22 cellular contexts compared by ENCODE assay signal in the genomic region with DNA sequence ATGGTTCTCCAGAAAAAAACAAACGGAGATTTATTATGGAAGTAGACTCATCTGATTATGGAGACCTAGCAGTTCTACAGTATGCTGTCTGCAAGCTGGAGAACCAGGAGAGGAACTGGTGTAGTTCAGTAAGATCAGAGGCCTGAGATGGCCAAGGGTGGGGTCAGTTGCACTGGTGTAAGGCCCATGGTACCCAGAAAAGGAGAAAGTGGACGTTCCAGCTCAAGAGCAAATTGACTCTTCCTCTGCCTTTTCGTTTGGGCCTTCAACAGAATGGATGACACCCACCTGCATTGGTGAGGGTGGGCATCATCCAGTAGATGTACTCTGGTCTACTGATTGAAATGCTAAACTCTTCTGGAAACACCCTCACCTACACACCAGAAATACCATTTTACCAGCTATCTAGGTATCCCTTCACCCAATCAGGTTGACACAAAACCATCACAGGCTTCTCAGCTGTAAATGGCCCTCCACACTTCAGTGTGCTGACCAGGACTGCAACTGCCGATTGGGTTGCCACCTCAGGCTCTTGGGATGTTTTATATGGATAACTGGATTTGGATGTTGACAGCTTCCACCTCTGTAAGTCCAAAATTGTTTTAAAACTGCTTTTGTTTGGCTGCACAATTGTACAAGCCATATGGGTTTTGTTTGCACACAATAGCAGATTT. TPM values are rescaled to one million over a fixed set of nuclear protein-coding genes. Genes with fewer than 3 reads are reported as not detected.
DNase-seq lines count a peak whose midpoint lies in the region; ATAC-seq, FAIRE-seq and TF ChIP-seq lines count a peak whose summit lies in the region.
"Had no signal": no experiment of that assay in that cellular context is flagged by ENCODE, and none has a peak within 500 bp of the region (broad histone marks: within the 10 kb centered on the region; RNA-seq: fewer than 3 reads in every experiment).

No MANE protein-coding gene starts in this region.

- no peaks in the 10 kb centered on the region for H3K79me2 ChIP-seq in HepG2 (ENCODE audit: insufficient read depth, low read length)

- H4K20me1 ChIP-seq in HepG2 (ENCODE audit: insufficient read depth, low read length) = 0 out of 2 replicates have a peak, but pooled peaks cover under 1% of the 10 kb centered on the region

- H3K36me3 ChIP-seq in HepG2 (replicated peaks in 1 of 2; ENCODE audit: control insufficient read depth in 1 of 2, insufficient read depth in 2 of 2, low read length in 2 of 2) (peaks cover 21 to 51% of the 10 kb centered on the region in 2 experiments), pancreas (peaks cover 0 to 24% (median 18%) of the 10 kb centered on the region in 3 donors)

- in situ Hi-C loops in HepG2 (cut with HindIII; ENCODE audit: extremely low pct_ligation_motif_present, low pct_unique_long_range_greater_than_20kb) = no loop called here

- no peaks in the 10 kb centered on the region for H3K9me3 Mint-ChIP-seq in activated B cell treated with CpG ODN at 0.5 μM for 24 hours
- H3K9me3 Mint-ChIP-seq: CD14-positive monocyte had no signal

- H3K9me3 ChIP-seq in HepG2 (ENCODE audit: low read length) (no peaks in the 10 kb centered on the region), pancreas (no peaks in the 10 kb centered on the region)

- H3K27ac Mint-ChIP-seq in activated B cell treated with CpG ODN at 0.5 μM for 24 hours = peak overlapping the region; percentile 31

- H3K27me3 ChIP-seq in HepG2 (ENCODE audit: control insufficient read depth in 1 of 2, insufficient read depth in 2 of 2, low read length in 2 of 2) (no peaks in the 10 kb centered on the region), pancreas (no peaks in the 10 kb centered on the region)

- TF ChIP-seq RAD21 in HepG2 (CRISPR knock-in tag; IDR thresholded peaks at IDR 0.05) = no peak

- peaks cover 55% of the 10 kb centered on the region for H3K36me3 Mint-ChIP-seq in activated B cell treated with CpG ODN at 0.5 μM for 24 hours (ENCODE audit: low read depth)

- peaks cover 18% of the 10 kb centered on the region for H3K4me1 ChIP-seq in HepG2 (ENCODE audit: insufficient read depth, low read length)
- peaks cover 0 to 10% (median 0%) of the 10 kb centered on the region in 3 donors for H3K4me1 ChIP-seq in pancreas

- POLR2A ChIA-PET in activated B cell treated with CpG ODN at 0.5 μM for 24 hours (lab: Charles Lee) = no interaction called here
- POLR2A ChIA-PET in HepG2 (lab: Yijun Ruan, JAX) = no interaction called here

- DNase-seq in GM12891 (ENCODE audit: insufficient read length, low spot score) (no peak), activated B cell treated with CpG ODN at 0.5 μM for 24 hours (no peak), HepG2 (ENCODE audit: low spot score) (no peak), islet precursor cell (no peak), HCEC 1CT (no peak), pancreas (no peak)
- DNase-seq: AML-193, DMS79 treated with DMSO at 0.1 percent for 48 hours, GM23248, NCI-H1417 treated with DMSO at 0.1 percent for 48 hours, NCI-H187 treated with DMSO at 0.1 percent for 48 hours, NCI-H226, NCI-H524, PC-3, RPMI8226, SHP77 treated with DMSO at 0.1 percent for 48 hours had no signal

- CTCF ChIA-PET in activated B cell treated with CpG ODN at 0.5 μM for 24 hours (lab: Charles Lee) = interaction anchor here (0.9 to 11.6 kb wide), 2 partner anchors 95 kb away, joined by 5 to 205 read pairs; no protein-coding TSS in a partner anchor
- CTCF ChIA-PET in HepG2 (lab: Yijun Ruan, JAX; ENCODE audit: low intra/inter-chr PET ratio, low total read pairs) = no interaction called here

- WGBS in HepG2 (ENCODE audit: low lambda C conversion rate) = 96% methylated on average over 4 of the region's 4 CpGs
- 92 to 94% methylated on average over 4 of the region's 4 CpGs for WGBS in pancreas, 2 donors

- no peak overlapping the region for H3K9ac ChIP-seq in HepG2 (ENCODE audit: insufficient read depth, low read depth, low read length)
- H3K9ac ChIP-seq: GM23248, KMS-11 had no signal

- intact Hi-C loops in activated B cell treated with CpG ODN at 0.5 μM for 24 hours (cut with micrococcal nuclease) (no loop called here), HepG2 (cut with micrococcal nuclease; ENCODE audit: unreplicated experiment) (no loop called here), pancreas (cut with DNase I) (no loop called here)

- FAIRE-seq in GM12891 (lab: Jason Lieb, UNC) (no peak), HepG2 (lab: Jason Lieb, UNC) (no peak), pancreas (lab: Jason Lieb, UNC) (no peak)
- FAIRE-seq: GM19239 had no signal

- no peaks in the 10 kb centered on the region for H3K27me3 Mint-ChIP-seq in activated B cell treated with CpG ODN at 0.5 μM for 24 hours

- TF ChIP-seq EP300 in HepG2 (IDR thresholded peaks at IDR 0.05; ENCODE audit: low read depth in 2 of 2, low read length in 2 of 2) (no peak), HepG2 (CRISPR knock-in tag; IDR thresholded peaks at IDR 0.05; ENCODE audit: borderline replicate concordance) (no peak)

- H2AFZ ChIP-seq in HepG2 (ENCODE audit: low read length) = no peak overlapping the region
- H2AFZ ChIP-seq: GM23248 had no signal

- no TSS peak for BruUV-seq in HepG2 (replicated peaks; lab: Mats Ljungman, UMichigan)

- TF ChIP-seq POLR2A in GM12891 (IDR thresholded peaks at IDR 0.05; ENCODE audit: low read depth, low read length) (no peak), HepG2 (IDR thresholded peaks at IDR 0.05; ENCODE audit: insufficient read depth in 1 of 2, low read depth in 2 of 2, low read length in 2 of 2) (0 out of 4 replicates have a peak, but pooled peaks of 1 of the 2 experiments have one; percentile 15)

- H3K4me3 ChIP-seq in HepG2 (replicated peaks in 1 of 3; ENCODE audit: insufficient read depth in 1 of 3, low read depth in 2 of 3, low read length in 3 of 3) (no peak overlapping the region), pancreas (no peak overlapping the region)
- H3K4me3 ChIP-seq: GM23248 had no signal

- no peak for TF ChIP-seq CTCF in C4-2B (conservative IDR thresholded peaks at IDR 0.05)
- no peak for TF ChIP-seq CTCF in activated B cell treated with CpG ODN at 0.5 μM for 24 hours (IDR thresholded peaks at IDR 0.05)
- no peak for TF ChIP-seq CTCF in HepG2 (CRISPR knock-in tag; IDR thresholded peaks at IDR 0.05)
- no peak for TF ChIP-seq CTCF in pancreas (IDR thresholded peaks at IDR 0.05)

- no peak overlapping the region for H3K4me3 Mint-ChIP-seq in activated B cell treated with CpG ODN at 0.5 μM for 24 hours
- H3K4me3 Mint-ChIP-seq: CD14-positive monocyte had no signal

- no peak overlapping the region for H3K4me2 ChIP-seq in HepG2 (ENCODE audit: low read depth, low read length)
- H3K4me2 ChIP-seq: KMS-11 had no signal

- H3K27ac ChIP-seq in C4-2B (peak overlapping the region; percentile 5; the same call in 1 of the 2 replicates), HepG2 (ENCODE audit: extremely low read length, insufficient read depth, low read length) (no peak overlapping the region), pancreas (no peak overlapping the region)
- H3K27ac ChIP-seq: GM23248, KMS-11 had no signal

- ATAC-seq in activated B cell treated with CpG ODN at 0.5 μM for 24 hours (ENCODE audit: low read depth) (no peak), HepG2 (no peak), HG03432 (IDR thresholded peaks at IDR 0.05; ENCODE audit: unreplicated experiment) (no peak), pancreas (no peak)
- ATAC-seq: PC-3, SK-N-SH treated with all-trans-retinoic acid at 6 μM for 48 hours had no signal

- no peaks in the 10 kb centered on the region for H3K4me1 Mint-ChIP-seq in activated B cell treated with CpG ODN at 0.5 μM for 24 hours
- H3K4me1 Mint-ChIP-seq: CD14-positive monocyte had no signal

TF ChIP-seq in GM12891, 5 proteins besides CTCF, POLR2A, EP300 and RAD21:
- TF ChIP-seq POU2F2 (IDR thresholded peaks at IDR 0.05; ENCODE audit: low read depth, low read length) (no peak), POLR2AphosphoS5 (IDR thresholded peaks at IDR 0.05; ENCODE audit: low read depth, low read length) (peak; percentile 67)

TF ChIP-seq in HepG2, 621 proteins besides CTCF, POLR2A, EP300 and RAD21:
- TF ChIP-seq SSRP1 (CRISPR knock-in tag; IDR thresholded peaks at IDR 0.05) (0 out of 2 replicates have a peak, but pooled peaks have one; percentile 60), ZNF17 (CRISPR knock-in tag; IDR thresholded peaks at IDR 0.05) (no peak), RBM22 (optimal IDR thresholded peaks at IDR 0.05; ENCODE audit: low read length) (peak; percentile 92)

RNA-seq across cellular contexts. Expression of a gene that starts 51.2 kb away (rescaled TPM):
- 48.3 TPM for polyA plus RNA-seq in GM12891 (2012; ENCODE audit: low read depth, missing spikeins)
- total RNA-seq in activated B cell treated with CpG ODN at 0.5 μM for 24 hours (75.3 and 82.6 TPM in 2 replicates), HepG2 (2016; rRNA removed; fragmentation: Illumina TruSeq; extraction: Trizol) (133 and 159 TPM in 2 replicates), pancreas (10 to 100 TPM; 50.3 to 81.2 (median 66.9) TPM)
- total RNA-seq in HepG2 (2016; cell fraction: cytosol; rRNA removed; fragmentation: Illumina TruSeq; extraction: Trizol; ENCODE audit: low read depth) = 59.7 and 60.0 TPM in 2 replicates
- total RNA-seq in HepG2 (2016; cell fraction: insoluble cytoplasmic fraction; rRNA removed; fragmentation: Illumina TruSeq; extraction: Trizol) = 128 and 156 TPM in 2 replicates
- 120 and 126 TPM in 2 replicates for total RNA-seq in HepG2 (2016; cell fraction: membrane; rRNA removed; fragmentation: Illumina TruSeq; extraction: Trizol)
- 62.9 and 65.9 TPM in 2 replicates for total RNA-seq in HepG2 (2016; cell fraction: nucleus; rRNA removed; fragmentation: Illumina TruSeq; extraction: Trizol)
- polyA plus RNA-seq in HepG2 (2011; rRNA removed) (156 and 162 TPM in 2 replicates), pancreas (10 to 100 TPM; 19.5 to 28.9 TPM)
- 93.8 and 114 TPM in 2 replicates for polyA plus RNA-seq in HepG2 (2011; cell fraction: cytosol; rRNA removed)
- 25.3 and 25.6 TPM in 2 replicates for polyA plus RNA-seq in HepG2 (2011; cell fraction: nucleus; rRNA removed)
- 90.7 and 110 TPM in 2 replicates for polyA plus RNA-seq in HepG2 (2012)
- 26.3 and 31.4 TPM in 2 replicates for polyA plus RNA-seq in HepG2 (2016; cell fraction: cytosol; fragmentation: Illumina TruSeq; extraction: Trizol; ENCODE audit: low read depth)
- polyA plus RNA-seq in HepG2 (2016; cell fraction: insoluble cytoplasmic fraction; fragmentation: Illumina TruSeq; extraction: Trizol; ENCODE audit: low read depth) = 185 and 198 TPM in 2 replicates
- polyA plus RNA-seq in HepG2 (2016; cell fraction: membrane; fragmentation: Illumina TruSeq; extraction: Trizol; ENCODE audit: low read depth) = 79.8 and 80.6 TPM in 2 replicates
- polyA plus RNA-seq in HepG2 (2016; cell fraction: nucleus; fragmentation: Illumina TruSeq; extraction: Trizol; ENCODE audit: insufficient read depth, low read depth) = 67.0 and 71.9 TPM in 2 replicates
- 270 and 278 TPM in 2 replicates for polyA minus RNA-seq in HepG2 (2011; rRNA and poly(A)+ RNA removed; ENCODE audit: low replicate concordance)
- 139 and 149 TPM in 2 replicates for polyA minus RNA-seq in HepG2 (2011; cell fraction: cytosol; rRNA and poly(A)+ RNA removed)
- 85.5 and 87.8 TPM in 2 replicates for polyA minus RNA-seq in HepG2 (2011; cell fraction: nucleus; rRNA and poly(A)+ RNA removed)
